ENCODE assay signal across 9 cellular contexts in genomic region chr3:144128117-144128892, GRCh38.
DNase-seq lines count a peak whose midpoint lies in the region; ATAC-seq and TF ChIP-seq lines count a peak whose summit lies in the region.
"Had no signal": no experiment of that assay in that cellular context is flagged by ENCODE, and none has a peak within 500 bp of the region (broad histone marks: within the 10 kb centered on the region; RNA-seq: fewer than 3 reads in every experiment).

No MANE protein-coding gene starts in this region.

- no peak overlapping the region for H3K9ac ChIP-seq in stomach smooth muscle (ENCODE audit: low read length in 2 of 2)

- H3K27me3 ChIP-seq in stomach smooth muscle (ENCODE audit: control insufficient read depth in 1 of 2, insufficient read depth in 2 of 2, low read length in 2 of 2) (no peaks in the 10 kb centered on the region), spleen (replicated peaks in 1 of 7) (no peaks in the 10 kb centered on the region), left lung (no peaks in the 10 kb centered on the region)

- H3K36me3 ChIP-seq in stomach smooth muscle (ENCODE audit: control insufficient read depth in 2 of 2, insufficient read depth in 2 of 2, low read length in 2 of 2) (no peaks in the 10 kb centered on the region), spleen (no peaks in the 10 kb centered on the region), left lung (no peaks in the 10 kb centered on the region)

- no peaks in the 10 kb centered on the region for H3K9me3 ChIP-seq in stomach smooth muscle (ENCODE audit: control insufficient read depth in 2 of 2, low read length in 2 of 2)
- H3K9me3 ChIP-seq in spleen: peaks cover 0 to 12% (median 5%) of the 10 kb centered on the region in 8 donors
- H3K9me3 ChIP-seq in left lung: no peaks in the 10 kb centered on the region

- peak; percentile 99 for ATAC-seq in HG02938 (IDR thresholded peaks at IDR 0.05; ENCODE audit: unreplicated experiment)
- ATAC-seq in left lung: no peak

- DNase-seq in NCI-H748 (lab: John Stamatoyannopoulos, UW; ENCODE audit: unreplicated experiment) (peak; percentile 40), NCI-H748 treated with DMSO at 0.1 percent for 48 hours (lab: John Stamatoyannopoulos, UW) (no peak), NCI-H526 (lab: John Stamatoyannopoulos, UW) (peak; percentile 54 to 59), spleen (no peak), left lung (no peak), NCI-H1092 (lab: John Stamatoyannopoulos, UW) (no peak)
- DNase-seq: KBM-7 had no signal

- intact Hi-C loops in spleen (cut with DNase I; ENCODE audit: low total_unique reads): no loop called here
- intact Hi-C loops in left lung (cut with DNase I): no loop called here

- H3K27ac ChIP-seq in stomach smooth muscle (ENCODE audit: low read length) (no peak overlapping the region), spleen (peak overlapping the region in 4 of 8 donors; percentile 15 to 59 (median 30)), left lung (no peak overlapping the region)

- 54 to 70% (median 70%) methylated on average over 6 of the region's 6 CpGs for WGBS in spleen, 5 donors

- no peak for TF ChIP-seq CTCF in spleen (IDR thresholded peaks at IDR 0.05 in 8 of 11, conservative IDR thresholded peaks at IDR 0.05 in 3 of 11)
- no peak for TF ChIP-seq CTCF in left lung (IDR thresholded peaks at IDR 0.05)

- peak overlapping the region; percentile 23 to 45 for H3K4me3 ChIP-seq in stomach smooth muscle (ENCODE audit: low read length in 2 of 2)
- H3K4me3 ChIP-seq in spleen: peak overlapping the region in 1 of 8 donors; percentile 21
- no peak overlapping the region for H3K4me3 ChIP-seq in left lung

- TF ChIP-seq POLR2A in spleen (IDR thresholded peaks at IDR 0.05): no peak

- H3K4me1 ChIP-seq in stomach smooth muscle (ENCODE audit: control insufficient read depth, insufficient read depth, low read length): no peaks in the 10 kb centered on the region
- H3K4me1 ChIP-seq in spleen: no peaks in the 10 kb centered on the region
- H3K4me1 ChIP-seq in left lung: no peaks in the 10 kb centered on the region

Comparison
In these comparisons a context has a peak if more than half of its experiments do, and no peak if none do; other contexts are left out.
1. DNase-seq: peak in NCI-H748 (single experiment) and NCI-H526 (2 of 2); none in NCI-H748 treated with DMSO at 0.1 percent for 48 hours (single experiment), spleen (single experiment), left lung (0 of 2) and NCI-H1092 (single experiment).
2. H3K4me3 ChIP-seq: peak in stomach smooth muscle (2 of 2); none in left lung (0 of 2).